ENCODE assay signal across 18 cellular contexts in genomic region chr6:29797966-29798365, GRCh38. TPM values are rescaled to one million over a fixed set of nuclear protein-coding genes. Genes with fewer than 3 reads are reported as not detected.
DNase-seq lines count a peak whose midpoint lies in the region; ATAC-seq, FAIRE-seq and TF ChIP-seq lines count a peak whose summit lies in the region.
"Had no signal": no experiment of that assay in that cellular context is flagged by ENCODE, and none has a peak within 500 bp of the region (broad histone marks: within the 10 kb centered on the region; RNA-seq: fewer than 3 reads in every experiment).

No MANE protein-coding gene starts in this region.

- H3F3A ChIP-seq in neural progenitor cell (ENCODE audit: low read depth), result peaks cover 5% of the 10 kb centered on the region

- no peak for ATAC-seq in GM19467 (IDR thresholded peaks at IDR 0.05; ENCODE audit: unreplicated experiment)

- peaks cover 8% of the 10 kb centered on the region for H3K9me3 Mint-ChIP-seq in neural progenitor cell
- H3K9me3 Mint-ChIP-seq: CD4-positive, alpha-beta memory T cell had no signal

- no peak overlapping the region for H3K27ac Mint-ChIP-seq in neural progenitor cell
- H3K27ac Mint-ChIP-seq: CD4-positive, alpha-beta memory T cell had no signal

- H4K20me1 ChIP-seq in neural progenitor cell (ENCODE audit: low read depth), result no peaks in the 10 kb centered on the region
- H4K20me1 ChIP-seq: BLaER1 had no signal

- no peaks in the 10 kb centered on the region for H3K9me3 ChIP-seq in neural progenitor cell (ENCODE audit: low read depth)
- H3K9me3 ChIP-seq: BLaER1 had no signal

- H3K4me1 ChIP-seq in neural progenitor cell, result no peaks in the 10 kb centered on the region
- H3K4me1 ChIP-seq: BLaER1 had no signal

- no peak overlapping the region for H3K4me3 Mint-ChIP-seq in neural progenitor cell
- H3K4me3 Mint-ChIP-seq: CD14-positive monocyte; CD4-positive, alpha-beta memory T cell; H9 had no signal

- TF ChIP-seq CTCF in D721Med (IDR thresholded peaks at IDR 0.05; ENCODE audit: insufficient read depth, missing control alignments), result no peak
- no peak for TF ChIP-seq CTCF in bronchial epithelial cell (IDR thresholded peaks at IDR 0.05; ENCODE audit: insufficient read depth, low read length, severe bottlenecking)
- no peak for TF ChIP-seq CTCF in neural progenitor cell (IDR thresholded peaks at IDR 0.05)

- no peaks in the 10 kb centered on the region for H3K36me3 Mint-ChIP-seq in neural progenitor cell

- H2AFZ ChIP-seq in neural progenitor cell (replicated peaks), result no peak overlapping the region

- peaks cover 4% of the 10 kb centered on the region for H3K4me1 Mint-ChIP-seq in neural progenitor cell

- H3K4me3 ChIP-seq in bronchial epithelial cell (ENCODE audit: low read depth, low read length) (no peak overlapping the region), neural progenitor cell (no peak overlapping the region), H7 (ENCODE audit: insufficient read depth, low read depth, low read length) (no peak overlapping the region)
- H3K4me3 ChIP-seq: BLaER1 had no signal

- H3K27me3 Mint-ChIP-seq in neural progenitor cell (ENCODE audit: insufficient read depth, low read depth), result peaks cover 18% of the 10 kb centered on the region

- peak overlapping the region; percentile 37 for H3K4me2 ChIP-seq in neural progenitor cell
- H3K4me2 ChIP-seq: BLaER1 had no signal

- no peaks in the 10 kb centered on the region for H3K27me3 ChIP-seq in bronchial epithelial cell (ENCODE audit: control insufficient read depth, insufficient read depth, low read length)
- H3K27me3 ChIP-seq in neural progenitor cell, result peaks cover 36% of the 10 kb centered on the region
- peaks cover 12% of the 10 kb centered on the region for H3K27me3 ChIP-seq in H7 (ENCODE audit: control insufficient read depth, insufficient read depth, low read length)

- H3K36me3 ChIP-seq in bronchial epithelial cell (ENCODE audit: control insufficient read depth, insufficient read depth, low read length) (no peaks in the 10 kb centered on the region), neural progenitor cell (no peaks in the 10 kb centered on the region), H7 (replicated peaks; ENCODE audit: control insufficient read depth, insufficient read depth, low read length) (no peaks in the 10 kb centered on the region)
- H3K36me3 ChIP-seq: BLaER1 had no signal

- FAIRE-seq in D721Med (lab: Jason Lieb, UNC), result peak; percentile 35
- FAIRE-seq in bronchial epithelial cell (lab: Jason Lieb, UNC), result peak; percentile 13

- H3K27ac ChIP-seq in neural progenitor cell, result no peak overlapping the region
- H3K27ac ChIP-seq: BLaER1, HL-60 had no signal

- no peaks in the 10 kb centered on the region for H3K79me2 ChIP-seq in neural progenitor cell (ENCODE audit: low read depth)

- DNase-seq in D721Med (ENCODE audit: insufficient read length, low spot score), result no peak
- peak; percentile 94 for DNase-seq in NCI-H82 (lab: John Stamatoyannopoulos, UW)
- no peak for DNase-seq in bronchial epithelial cell (ENCODE audit: low read depth)
- DNase-seq in neural progenitor cell (ENCODE audit: low spot score), result peak; percentile 54
- DNase-seq in H7, result no peak
- DNase-seq in inferior parietal cortex (ENCODE audit: extremely low spot score), result no peak
- DNase-seq: 8988T; CD4-positive, alpha-beta memory T cell; DMS79 treated with DMSO at 0.1 percent for 48 hours; GF-D8; GOT3; H9 had no signal

- no peak overlapping the region for H3K9ac ChIP-seq in neural progenitor cell
- H3K9ac ChIP-seq: BLaER1 had no signal

RNA-seq across cellular contexts. Expression of gene HLA-G, which starts 29.7 kb away (rescaled TPM):
- total RNA-seq in bronchial epithelial cell, result 4.9 and 13.2 TPM in 2 replicates
- not detected in 2 replicates for total RNA-seq in neural progenitor cell (ENCODE audit: low replicate concordance)
- 0.41 and 0.48 TPM in 2 replicates for total RNA-seq in H7 (2014; rRNA removed; shearing (Covaris generic))
- total RNA-seq: A673, HT1080 had no signal

Comparison
In these comparisons a context has a peak if more than half of its experiments do, and no peak if none do; other contexts are left out.
1. DNase-seq: peak in NCI-H82 (single experiment) and neural progenitor cell (single experiment); none in D721Med (single experiment), bronchial epithelial cell (single experiment), H7 (single experiment) and inferior parietal cortex (single experiment).